16 cellular contexts compared by ENCODE assay signal in the genomic region with DNA sequence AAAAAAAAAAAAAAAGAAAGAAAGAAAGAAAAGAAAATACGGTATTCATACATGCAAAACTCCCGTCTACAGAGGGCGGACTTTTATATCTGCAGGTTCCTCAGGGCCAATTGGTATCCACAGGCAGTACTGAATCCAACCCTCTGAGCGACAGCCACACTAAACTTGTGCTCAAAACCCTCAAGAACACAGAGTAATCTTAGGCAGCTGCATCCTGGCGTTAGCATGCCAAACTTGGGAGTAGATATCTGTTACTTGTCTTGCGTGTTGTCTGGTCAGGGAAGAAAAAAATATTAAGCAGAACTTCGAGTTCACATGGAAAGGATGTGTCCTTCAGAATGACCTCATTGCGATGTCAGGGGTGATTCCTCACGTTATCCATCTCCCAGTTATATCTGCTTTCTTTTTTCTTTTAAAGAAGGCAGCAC. TPM values are rescaled to one million over a fixed set of nuclear protein-coding genes. Genes with fewer than 3 reads are reported as not detected.
A peak's percentile ranks its signal among the peaks of the same experiment; 100 is the strongest.
DNase-seq lines count a peak whose midpoint lies in the region; ATAC-seq and TF ChIP-seq lines count a peak whose summit lies in the region.
"Had no signal": no experiment of that assay in that cellular context is flagged by ENCODE, and none has a peak within 500 bp of the region (broad histone marks: within the 10 kb centered on the region; RNA-seq: fewer than 3 reads in every experiment).

No MANE protein-coding gene starts in this region.

- H3K23ac ChIP-seq in mesenchymal stem cell (ENCODE audit: low read length in 2 of 2), result no peak overlapping the region

- peaks cover 18% of the 10 kb centered on the region for H3K79me1 ChIP-seq in mesenchymal stem cell (replicated peaks; ENCODE audit: low read length, poor library complexity, severe bottlenecking)

- peaks cover 4% of the 10 kb centered on the region for H3K4me1 ChIP-seq in mesenchymal stem cell (ENCODE audit: control insufficient read depth, insufficient read depth, low read depth, low read length)
- H3K4me1 ChIP-seq: pancreas had no signal

- intact Hi-C loops in Right ventricle myocardium inferior (cut with DNase I) (no loop called here), cardiac septum (cut with DNase I) (no loop called here), dorsolateral prefrontal cortex (cut with DNase I) (no loop called here)

- H3K27ac ChIP-seq in mesenchymal stem cell (ENCODE audit: low read length, poor library complexity, severe bottlenecking) (no peak overlapping the region), dorsolateral prefrontal cortex (peak overlapping the region in 2 of 59 donors; percentile 5 to 30)
- H3K27ac ChIP-seq: pancreas had no signal

- H3K4me3 ChIP-seq in fibroblast of mammary gland (ENCODE audit: control insufficient read depth, low read depth, low read length) (no peak overlapping the region), mesenchymal stem cell (ENCODE audit: insufficient read depth in 1 of 2, low read depth in 1 of 2, low read length in 2 of 2) (no peak overlapping the region), dorsolateral prefrontal cortex (no peak overlapping the region)
- H3K4me3 ChIP-seq: mucosa of descending colon, pancreas had no signal

- H3K14ac ChIP-seq in mesenchymal stem cell (ENCODE audit: low read length in 2 of 2), result no peak overlapping the region

- H3K27me3 ChIP-seq in mesenchymal stem cell (ENCODE audit: control insufficient read depth in 1 of 2, insufficient read depth in 1 of 2, low read length in 2 of 2) (no peaks in the 10 kb centered on the region), dorsolateral prefrontal cortex (no peaks in the 10 kb centered on the region)
- H3K27me3 ChIP-seq: pancreas had no signal

- no peaks in the 10 kb centered on the region for H3K9me3 ChIP-seq in mesenchymal stem cell (ENCODE audit: control insufficient read depth, low read length)
- H3K9me3 ChIP-seq: mucosa of descending colon, pancreas had no signal

- no peak overlapping the region for H4K91ac ChIP-seq in mesenchymal stem cell (ENCODE audit: low read length)

- H4K8ac ChIP-seq in mesenchymal stem cell (ENCODE audit: low read length), result no peak overlapping the region

- no peak overlapping the region for H3K18ac ChIP-seq in mesenchymal stem cell (ENCODE audit: low read depth in 1 of 2, low read length in 2 of 2)

- H3K4ac ChIP-seq in mesenchymal stem cell (ENCODE audit: low read depth in 1 of 2, low read length in 2 of 2), result no peak overlapping the region

- H2BK5ac ChIP-seq in mesenchymal stem cell (ENCODE audit: low read depth, low read length, poor library complexity, severe bottlenecking), result no peak overlapping the region

- H2BK12ac ChIP-seq in mesenchymal stem cell (ENCODE audit: low read length in 2 of 2), result no peak overlapping the region

- peak overlapping the region; percentile 7 for H3K9ac ChIP-seq in mesenchymal stem cell (ENCODE audit: low read length)

- no peak overlapping the region for H3K4me2 ChIP-seq in mesenchymal stem cell (ENCODE audit: low read length, poor library complexity, severe bottlenecking)

- no peak overlapping the region for H2BK120ac ChIP-seq in mesenchymal stem cell (ENCODE audit: low read depth, low read length)

- TF ChIP-seq CTCF in fibroblast of mammary gland (conservative IDR thresholded peaks at IDR 0.05; ENCODE audit: control insufficient read depth, insufficient read depth, low read depth, low read length) (peak; percentile 9), dorsolateral prefrontal cortex (IDR thresholded peaks at IDR 0.05 in 54 of 56, conservative IDR thresholded peaks at IDR 0.05 in 2 of 56; ENCODE audit: low read depth in 1 of 56, partially characterized antibody in 56 of 56) (no peak)

- WGBS in mesenchymal stem cell, result 79% methylated on average over 8 of the region's 9 CpGs

- H2AK5ac ChIP-seq in mesenchymal stem cell (ENCODE audit: low read length, severe bottlenecking), result no peak overlapping the region

- DNase-seq in Right ventricle myocardium inferior (ENCODE audit: missing footprints) (no peak), cardiac septum (ENCODE audit: low spot score) (no peak), fibroblast of mammary gland (ENCODE audit: low read depth) (peak; percentile 74), mesenchymal stem cell (peak; percentile 77), dorsolateral prefrontal cortex (no peak), NCI-H2029 (lab: John Stamatoyannopoulos, UW) (no peak), NCI-H748 (lab: John Stamatoyannopoulos, UW; ENCODE audit: unreplicated experiment) (no peak)
- DNase-seq: 8988T; CD8-positive, alpha-beta T cell; cortex of kidney; immature natural killer cell; mucosa of descending colon; NCI-H2029 treated with DMSO at 0.1 percent for 48 hours; NCI-H526 treated with DMSO at 0.1 percent for 48 hours; pancreas had no signal

- no peak overlapping the region for H2AFZ ChIP-seq in mesenchymal stem cell (ENCODE audit: low read depth, low read length)

- peaks cover 7 to 11% of the 10 kb centered on the region in 2 experiments for H3K36me3 ChIP-seq in mesenchymal stem cell (ENCODE audit: control insufficient read depth in 1 of 2, insufficient read depth in 2 of 2, low read depth in 1 of 2, low read length in 2 of 2)
- H3K36me3 ChIP-seq: pancreas had no signal

- no peak overlapping the region for H2BK15ac ChIP-seq in mesenchymal stem cell (ENCODE audit: low read depth, poor library complexity, severe bottlenecking)

- ATAC-seq in Right ventricle myocardium inferior (peak; percentile 60), HG02588 (IDR thresholded peaks at IDR 0.05; ENCODE audit: unreplicated experiment) (no peak)
- ATAC-seq: CD8-positive, alpha-beta T cell; mucosa of descending colon; pancreas had no signal

RNA-seq across cellular contexts. Expression of a gene that starts 12.8 kb away (rescaled TPM):
- total RNA-seq in Right ventricle myocardium inferior (23.5 TPM), cardiac septum (48.2 TPM), dorsolateral prefrontal cortex (10 to 100 TPM; 20.3 to 91.7 (median 37.6) TPM)
- 52.7 TPM for polyA plus RNA-seq in mesenchymal stem cell (2013, experiment 1 of 2)
- 52.4 TPM for polyA plus RNA-seq in mesenchymal stem cell (2013, experiment 2 of 2)

RNA-seq across cellular contexts. Expression of a gene that starts 17.3 kb away (rescaled TPM):
- total RNA-seq in Right ventricle myocardium inferior (457 TPM), cardiac septum (691 TPM), dorsolateral prefrontal cortex (100 to 1,000 TPM in 83 of 120 experiments, 10 to 100 TPM in 37; 59.0 to 146 (median 111) TPM)
- 31.4 TPM for polyA plus RNA-seq in mesenchymal stem cell (2013, experiment 1 of 2)
- 30.0 TPM for polyA plus RNA-seq in mesenchymal stem cell (2013, experiment 2 of 2)

RNA-seq across cellular contexts. Expression of a gene that starts 40.3 kb away (rescaled TPM):
- total RNA-seq in Right ventricle myocardium inferior, result 15.1 TPM
- total RNA-seq in cardiac septum, result 16.9 TPM
- 10.9 TPM for polyA plus RNA-seq in mesenchymal stem cell (2013, experiment 1 of 2)
- 11.1 TPM for polyA plus RNA-seq in mesenchymal stem cell (2013, experiment 2 of 2)
- total RNA-seq in dorsolateral prefrontal cortex, result 10 to 100 TPM; 20.3 to 61.0 (median 36.4) TPM

RNA-seq across cellular contexts. Expression of a gene that starts 40.4 kb away (rescaled TPM):
- 11.7 TPM for total RNA-seq in Right ventricle myocardium inferior
- total RNA-seq in cardiac septum, result 14.7 TPM
- 14.6 TPM for polyA plus RNA-seq in mesenchymal stem cell (2013, experiment 1 of 2)
- polyA plus RNA-seq in mesenchymal stem cell (2013, experiment 2 of 2), result 14.3 TPM
- 10 to 100 TPM; 10.9 to 26.1 (median 19.7) TPM for total RNA-seq in dorsolateral prefrontal cortex

Comparison
In these comparisons a context has a peak if more than half of its experiments do, and no peak if none do; other contexts are left out.
1. DNase-seq: peak in fibroblast of mammary gland (single experiment) and mesenchymal stem cell (single experiment); none in Right ventricle myocardium inferior (single experiment), cardiac septum (single experiment), dorsolateral prefrontal cortex (0 of 10), NCI-H2029 (single experiment) and NCI-H748 (single experiment).